Comparison of ENCODE assay signal across 1 cellular context in the genomic region with DNA sequence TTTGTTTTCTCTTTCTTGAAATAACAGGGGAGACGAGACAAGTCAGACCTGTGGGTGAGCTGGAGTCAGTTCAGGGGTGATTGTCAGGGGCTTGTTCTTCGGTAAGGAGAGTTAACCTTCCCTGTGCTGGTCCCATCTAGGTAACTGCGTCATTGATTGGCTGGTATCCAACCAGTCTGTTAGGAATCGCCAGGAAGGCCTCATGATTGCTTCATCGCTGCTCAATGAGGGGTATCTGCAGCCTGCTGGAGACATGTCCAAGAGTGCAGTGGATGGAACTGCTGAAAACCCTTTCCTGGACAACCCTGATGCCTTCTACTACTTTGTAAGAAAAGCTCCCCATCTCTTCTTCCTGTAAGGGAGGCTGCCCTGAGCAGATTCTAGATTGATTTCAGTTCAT.
TF ChIP-seq lines count a peak whose summit lies in the region.

No MANE protein-coding gene starts in this region.

TF ChIP-seq in HepG2, 621 proteins besides CTCF, POLR2A, EP300 and RAD21:
- TF ChIP-seq, protein P1, sequence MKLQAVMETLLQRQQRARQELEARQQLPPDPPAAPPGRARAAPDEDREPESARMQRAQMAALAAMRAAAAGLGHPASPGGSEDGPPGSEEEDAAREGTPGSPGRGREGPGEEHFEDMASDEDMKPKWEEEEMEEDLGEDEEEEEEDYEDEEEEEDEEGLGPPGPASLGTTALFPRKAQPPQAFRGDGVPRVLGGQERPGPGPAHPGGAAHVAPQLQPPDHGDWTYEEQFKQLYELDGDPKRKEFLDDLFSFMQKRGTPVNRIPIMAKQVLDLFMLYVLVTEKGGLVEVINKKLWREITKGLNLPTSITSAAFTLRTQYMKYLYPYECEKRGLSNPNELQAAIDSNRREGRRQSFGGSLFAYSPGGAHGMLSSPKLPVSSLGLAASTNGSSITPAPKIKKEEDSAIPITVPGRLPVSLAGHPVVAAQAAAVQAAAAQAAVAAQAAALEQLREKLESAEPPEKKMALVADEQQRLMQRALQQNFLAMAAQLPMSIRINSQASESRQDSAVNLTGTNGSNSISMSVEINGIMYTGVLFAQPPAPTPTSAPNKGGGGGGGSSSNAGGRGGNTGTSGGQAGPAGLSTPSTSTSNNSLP (IDR thresholded peaks at IDR 0.05; ENCODE audit: low read depth, low read length): no peak
- TF ChIP-seq ZNF878 (CRISPR knock-in tag; IDR thresholded peaks at IDR 0.05): no peak
- TF ChIP-seq, protein P2, sequence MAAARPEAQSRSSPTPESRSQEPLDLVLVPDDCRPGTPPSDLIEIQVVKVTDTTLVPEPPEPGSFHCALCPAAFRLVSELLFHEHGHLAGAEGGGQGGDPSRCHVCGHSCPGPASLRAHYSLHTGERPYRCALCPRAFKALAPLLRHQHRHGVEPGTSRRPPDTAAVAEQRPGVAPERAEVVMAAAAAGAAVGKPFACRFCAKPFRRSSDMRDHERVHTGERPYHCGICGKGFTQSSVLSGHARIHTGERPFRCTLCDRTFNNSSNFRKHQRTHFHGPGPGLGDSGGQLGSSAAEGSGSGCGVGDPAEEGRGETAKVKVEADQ (CRISPR knock-in tag; IDR thresholded peaks at IDR 0.05; ENCODE audit: borderline replicate concordance): no peak
- TF ChIP-seq ZC3H13 (CRISPR knock-in tag; IDR thresholded peaks at IDR 0.05): no peak
- peak; percentile 59; the same call in 1 of the 2 replicates for TF ChIP-seq CEBPB (IDR thresholded peaks at IDR 0.05; ENCODE audit: borderline replicate concordance, low read depth, low read length)
- TF ChIP-seq, protein P3, sequence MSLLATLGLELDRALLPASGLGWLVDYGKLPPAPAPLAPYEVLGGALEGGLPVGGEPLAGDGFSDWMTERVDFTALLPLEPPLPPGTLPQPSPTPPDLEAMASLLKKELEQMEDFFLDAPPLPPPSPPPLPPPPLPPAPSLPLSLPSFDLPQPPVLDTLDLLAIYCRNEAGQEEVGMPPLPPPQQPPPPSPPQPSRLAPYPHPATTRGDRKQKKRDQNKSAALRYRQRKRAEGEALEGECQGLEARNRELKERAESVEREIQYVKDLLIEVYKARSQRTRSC (CRISPR knock-in tag; IDR thresholded peaks at IDR 0.05; ENCODE audit: low read depth): no peak
